ENCODE assay signal across 16 cellular contexts in the genomic region with DNA sequence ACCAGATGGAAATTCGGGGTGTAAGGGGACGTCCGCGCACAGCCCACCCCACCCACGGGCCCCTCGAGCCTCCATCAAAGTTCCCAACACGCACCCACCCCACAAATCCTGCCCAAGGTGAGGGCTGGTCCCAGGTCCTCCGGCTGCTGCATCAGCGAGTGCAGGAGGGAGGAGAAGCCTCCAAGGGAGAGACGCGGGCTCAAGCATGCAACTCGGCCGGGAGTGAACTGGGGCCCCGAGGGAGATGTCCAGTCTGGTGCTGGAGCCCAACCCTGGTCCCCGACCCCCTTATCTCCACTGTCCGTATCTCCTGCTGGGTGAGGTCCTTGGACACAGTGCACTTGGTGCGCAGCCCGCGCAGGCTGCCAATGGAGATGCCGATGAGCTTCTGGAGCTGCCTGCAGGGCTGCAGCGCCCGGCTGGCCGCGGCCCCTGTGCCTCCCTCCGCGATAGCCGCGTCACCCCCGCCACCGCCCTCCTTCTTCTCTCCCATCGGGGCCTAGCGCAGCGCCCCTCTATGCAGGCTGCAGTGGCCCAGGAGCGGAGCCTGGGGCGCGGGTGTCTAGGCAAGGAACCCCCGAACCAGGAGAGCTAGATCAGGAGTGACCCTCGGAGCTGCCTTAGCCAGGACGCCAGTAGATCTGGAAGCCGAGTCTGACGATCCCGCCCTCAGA.
DNase-seq lines count a peak whose midpoint lies in the region; ATAC-seq and TF ChIP-seq lines count a peak whose summit lies in the region.
"Had no signal": no experiment of that assay in that cellular context is flagged by ENCODE, and none has a peak within 500 bp of the region (broad histone marks: within the 10 kb centered on the region; RNA-seq: fewer than 3 reads in every experiment).

No MANE protein-coding gene starts in this region.

- CTCF ChIA-PET in GM10248 (lab: Yijun Ruan, JAX), result no interaction called here

- no peak for ATAC-seq in GM18505 (IDR thresholded peaks at IDR 0.05; ENCODE audit: unreplicated experiment)
- ATAC-seq: pancreas had no signal

- DNase-seq in AG20443 (ENCODE audit: low spot score) (peak; percentile 4), GM10248 (ENCODE audit: extremely low spot score) (peak; percentile 6), glomerular visceral epithelial cell (ENCODE audit: extremely low spot score) (peak; percentile 7), prostate gland (ENCODE audit: low spot score) (peak; percentile 5), ureter (ENCODE audit: low spot score) (no peak)
- DNase-seq in activated naive CD4-positive, alpha-beta T cell treated with anti-CD3 and anti-CD28 coated beads, Interleukin-2, amount 50 U/mL, for 16 hours, result no peak
- no peak for DNase-seq in stimulated activated CD4-positive, alpha-beta T cell treated with anti-CD3 and anti-CD28 coated beads, Interleukin-2, amount 100 ng/mL, for 48 hours
- DNase-seq: activated CD4-positive, alpha-beta T cell treated with anti-CD3 and anti-CD28 coated beads, Interleukin-2, amount 10 ng/mL, durations not matched to agents 24 days and 14 days; activated T-cell treated with anti-CD3 and anti-CD28 coated beads, Interleukin-2, amount 50 U/mL, for 24 hours; effector CD8-positive, alpha-beta T cell; NCI-H446; stimulated activated CD4-positive, alpha-beta T cell treated with anti-CD3 and anti-CD28 coated beads, Interleukin-12 subunit alpha, Interleukin-12 subunit beta, amount 100 ng/mL, for 4 hours; stimulated activated naive CD4-positive, alpha-beta T cell treated with Interleukin-2 at 50 U/mL for 16 hours had no signal

- H3K36me3 ChIP-seq in prostate gland, result no peaks in the 10 kb centered on the region
- H3K36me3 ChIP-seq: cardiac muscle cell, pancreas had no signal

- no peaks in the 10 kb centered on the region for H3K27me3 ChIP-seq in prostate gland (replicated peaks; ENCODE audit: insufficient read depth)
- H3K27me3 ChIP-seq: cardiac muscle cell, pancreas had no signal

- no peak overlapping the region for H3K4me3 ChIP-seq in prostate gland
- H3K4me3 ChIP-seq: cardiac muscle cell, pancreas had no signal

- TF ChIP-seq CTCF in GM10248 (IDR thresholded peaks at IDR 0.05; ENCODE audit: control extremely low read depth, extremely low read depth, low read depth, missing control alignments), result no peak
- TF ChIP-seq CTCF in prostate gland (IDR thresholded peaks at IDR 0.05), result no peak

- no peaks in the 10 kb centered on the region for H3K4me1 ChIP-seq in prostate gland (replicated peaks)
- H3K4me1 ChIP-seq: pancreas had no signal

- POLR2A ChIA-PET in GM10248 (lab: Yijun Ruan, JAX), result no interaction called here

- 75% methylated on average over 42 of the region's 42 CpGs for WGBS in prostate gland

- TF ChIP-seq POLR2A in prostate gland (IDR thresholded peaks at IDR 0.05) (no peak), GM18505 (IDR thresholded peaks at IDR 0.05; ENCODE audit: borderline replicate concordance, extremely low read depth, insufficient read depth, insufficient read length) (no peak)

- H3K27ac ChIP-seq in prostate gland, result no peak overlapping the region
- H3K27ac ChIP-seq: cardiac muscle cell, pancreas had no signal

- intact Hi-C loops in prostate gland (cut with DNase I), result no loop called here

- no peaks in the 10 kb centered on the region for H3K9me3 ChIP-seq in prostate gland
- H3K9me3 ChIP-seq: pancreas had no signal

Comparison
In these comparisons a context has a peak if more than half of its experiments do, and no peak if none do; other contexts are left out.
1. DNase-seq: peak in AG20443 (single experiment), GM10248 (single experiment), glomerular visceral epithelial cell (single experiment) and prostate gland (single experiment); none in activated naive CD4-positive, alpha-beta T cell treated with anti-CD3 and anti-CD28 coated beads, Interleukin-2, amount 50 U/mL, for 16 hours (single experiment), stimulated activated CD4-positive, alpha-beta T cell treated with anti-CD3 and anti-CD28 coated beads, Interleukin-2, amount 100 ng/mL, for 48 hours (0 of 2) and ureter (single experiment).